11 cellular contexts compared by ENCODE assay signal in genomic region chr7:135151162-135151932, GRCh38. TPM values are rescaled to one million over a fixed set of nuclear protein-coding genes. Genes with fewer than 3 reads are reported as not detected.
DNase-seq lines count a peak whose midpoint lies in the region; ATAC-seq and TF ChIP-seq lines count a peak whose summit lies in the region.
"Had no signal": no experiment of that assay in that cellular context is flagged by ENCODE, and none has a peak within 500 bp of the region (broad histone marks: within the 10 kb centered on the region; RNA-seq: fewer than 3 reads in every experiment).

No MANE protein-coding gene starts in this region.

- POLR2A ChIA-PET in activated B cell treated with CpG ODN at 0.5 μM for 24 hours (lab: Charles Lee): interaction anchor here (0.8 to 7.6 kb wide), 6 partner anchors 11 to 164 kb away, joined by 3 to 119 read pairs (median 4); partner anchors contain the start of genes AGBL3, CYREN and WDR91

- intact Hi-C loops in activated B cell treated with CpG ODN at 0.5 μM for 24 hours (cut with micrococcal nuclease): no loop called here
- intact Hi-C loops in right lobe of liver (cut with DNase I): no loop called here

- peak; percentile 48 for ATAC-seq in activated B cell treated with CpG ODN at 0.5 μM for 24 hours (ENCODE audit: low read depth)
- peak in 3 of 4 donors; percentile 2 to 4 (median 3) for ATAC-seq in right lobe of liver
- peak; percentile 59 to 78 for ATAC-seq in upper lobe of left lung (ENCODE audit: low FRiP score in 2 of 2)
- no peak for ATAC-seq in GM19467 (IDR thresholded peaks at IDR 0.05; ENCODE audit: unreplicated experiment)
- no peak for ATAC-seq in GM19351 (IDR thresholded peaks at IDR 0.05; ENCODE audit: unreplicated experiment)

- no peak for DNase-seq in activated naive CD4-positive, alpha-beta T cell treated with Interleukin-2 at 50 U/mL for 16 hours
- no peak for DNase-seq in activated B cell treated with CpG ODN at 0.5 μM for 24 hours
- peak in 1 of 3 donors; percentile 52 for DNase-seq in right lobe of liver
- peak in 1 of 2 donors; percentile 77 for DNase-seq in upper lobe of left lung
- no peak for DNase-seq in DMS53 treated with DMSO at 0.1 percent for 48 hours (lab: John Stamatoyannopoulos, UW; ENCODE audit: unreplicated experiment)
- DNase-seq: effector memory CD4-positive, alpha-beta T cell; NCI-H2081 had no signal

- no peak for TF ChIP-seq EP300 in upper lobe of left lung (IDR thresholded peaks at IDR 0.05)

- H3K36me3 ChIP-seq in right lobe of liver: peaks cover 0 to 2% (median 0%) of the 10 kb centered on the region in 4 donors
- peaks cover 0 to 7% (median 0%) of the 10 kb centered on the region in 4 donors for H3K36me3 ChIP-seq in upper lobe of left lung

- peaks cover 0 to 36% (median 2%) of the 10 kb centered on the region in 4 donors for H3K4me1 ChIP-seq in right lobe of liver
- H3K4me1 ChIP-seq in upper lobe of left lung: peaks cover 15 to 35% (median 28%) of the 10 kb centered on the region in 4 donors

- H3K4me1 Mint-ChIP-seq in activated naive CD4-positive, alpha-beta T cell treated with anti-CD3 and anti-CD28 coated beads, Interleukin-2, amount 50 U/mL, for 24 hours: peaks cover 80% of the 10 kb centered on the region
- peaks cover 83% of the 10 kb centered on the region for H3K4me1 Mint-ChIP-seq in activated B cell treated with CpG ODN at 0.5 μM for 24 hours

- H3K4me3 ChIP-seq in right lobe of liver (peak overlapping the region in 2 of 3 donors; percentile 55 to 62), upper lobe of left lung (peak overlapping the region in 2 of 4 donors; percentile 51 to 61)

- CTCF ChIA-PET in activated B cell treated with CpG ODN at 0.5 μM for 24 hours (lab: Charles Lee): interaction anchor here (0.8 to 2.0 kb wide), 5 partner anchors 19 to 165 kb away, joined by 3 to 9 read pairs (median 3); partner anchors contain the start of genes AGBL3, CYREN and WDR91

- H3K4me3 Mint-ChIP-seq in activated naive CD4-positive, alpha-beta T cell treated with anti-CD3 and anti-CD28 coated beads, Interleukin-2, amount 50 U/mL, for 24 hours: peak overlapping the region; percentile 89
- H3K4me3 Mint-ChIP-seq in activated B cell treated with CpG ODN at 0.5 μM for 24 hours: peak overlapping the region; percentile 83

- H3K27me3 Mint-ChIP-seq in activated naive CD4-positive, alpha-beta T cell treated with anti-CD3 and anti-CD28 coated beads, Interleukin-2, amount 50 U/mL, for 24 hours: no peaks in the 10 kb centered on the region
- no peaks in the 10 kb centered on the region for H3K27me3 Mint-ChIP-seq in activated B cell treated with CpG ODN at 0.5 μM for 24 hours

- H3K27ac Mint-ChIP-seq in activated naive CD4-positive, alpha-beta T cell treated with anti-CD3 and anti-CD28 coated beads, Interleukin-2, amount 50 U/mL, for 24 hours: peak overlapping the region; percentile 84
- peak overlapping the region; percentile 93 for H3K27ac Mint-ChIP-seq in activated B cell treated with CpG ODN at 0.5 μM for 24 hours

- TF ChIP-seq POLR2A in right lobe of liver (IDR thresholded peaks at IDR 0.05) (peak; percentile 20), upper lobe of left lung (IDR thresholded peaks at IDR 0.05) (peak in 2 of 4 donors; percentile 11 to 69)

- no peaks in the 10 kb centered on the region for H3K9me3 ChIP-seq in right lobe of liver
- H3K9me3 ChIP-seq in upper lobe of left lung: peaks cover 0 to 10% (median 6%) of the 10 kb centered on the region in 4 donors

- 50% methylated on average over 8 of the region's 8 CpGs for WGBS in right lobe of liver (ENCODE audit: insufficient coverage, low coverage, low lambda C conversion rate, missing lambda C conversion rate)
- WGBS in upper lobe of left lung, 2 donors: 54 to 58% methylated on average over 8 of the region's 8 CpGs

- H3K27me3 ChIP-seq in right lobe of liver: no peaks in the 10 kb centered on the region
- no peaks in the 10 kb centered on the region for H3K27me3 ChIP-seq in upper lobe of left lung

- peaks cover 36% of the 10 kb centered on the region for H3K36me3 Mint-ChIP-seq in activated naive CD4-positive, alpha-beta T cell treated with anti-CD3 and anti-CD28 coated beads, Interleukin-2, amount 50 U/mL, for 24 hours
- peaks cover 58% of the 10 kb centered on the region for H3K36me3 Mint-ChIP-seq in activated B cell treated with CpG ODN at 0.5 μM for 24 hours (ENCODE audit: low read depth)

- peak overlapping the region; percentile 94 to 99 (median 98) for H3K27ac ChIP-seq in right lobe of liver
- H3K27ac ChIP-seq in upper lobe of left lung: peak overlapping the region; percentile 74 to 94 (median 90)

- no peak for TF ChIP-seq CTCF in activated B cell treated with CpG ODN at 0.5 μM for 24 hours (IDR thresholded peaks at IDR 0.05)
- TF ChIP-seq CTCF in right lobe of liver (IDR thresholded peaks at IDR 0.05): no peak
- no peak for TF ChIP-seq CTCF in upper lobe of left lung (IDR thresholded peaks at IDR 0.05)

- H3K9me3 Mint-ChIP-seq in activated naive CD4-positive, alpha-beta T cell treated with anti-CD3 and anti-CD28 coated beads, Interleukin-2, amount 50 U/mL, for 24 hours: peaks cover 22% of the 10 kb centered on the region
- peaks cover 21% of the 10 kb centered on the region for H3K9me3 Mint-ChIP-seq in activated B cell treated with CpG ODN at 0.5 μM for 24 hours

RNA-seq across cellular contexts. Expression of gene TMEM140, which starts 3.5 kb away (rescaled TPM):
- total RNA-seq in activated B cell treated with CpG ODN at 0.5 μM for 24 hours: 18.6 and 20.9 TPM in 2 replicates
- total RNA-seq in right lobe of liver: 10 to 100 TPM; 31.2 to 58.9 (median 37.4) TPM
- total RNA-seq in upper lobe of left lung: 10 to 100 TPM; 25.2 to 59.2 (median 32.4) TPM
- total RNA-seq: H1 had no signal

RNA-seq across cellular contexts. Expression of gene CYREN, which starts 19.2 kb away (rescaled TPM):
- total RNA-seq in activated B cell treated with CpG ODN at 0.5 μM for 24 hours (78.2 and 79.3 TPM in 2 replicates), right lobe of liver (10 to 100 TPM; 11.5 to 17.1 (median 15.0) TPM), upper lobe of left lung (100 to 1,000 TPM in 1 of 6 donors, 10 to 100 TPM in 5; 27.3 to 119 (median 40.4) TPM)

RNA-seq across cellular contexts. Expression of gene WDR91, which starts 60.0 kb away (rescaled TPM):
- total RNA-seq in activated B cell treated with CpG ODN at 0.5 μM for 24 hours: 59.5 and 60.1 TPM in 2 replicates
- total RNA-seq in right lobe of liver: 10 to 100 TPM in 1 of 6 experiments, 1 to 10 TPM in 5; 6.0 to 11.5 (median 8.6) TPM
- total RNA-seq in upper lobe of left lung: 100 to 1,000 TPM in 1 of 6 donors, 10 to 100 TPM in 5; 19.0 to 180 (median 27.5) TPM

Comparison
In these comparisons a context has a peak if more than half of its experiments do, and no peak if none do; other contexts are left out.
1. ATAC-seq: peak in activated B cell treated with CpG ODN at 0.5 μM for 24 hours (single experiment), right lobe of liver (3 of 4) and upper lobe of left lung (2 of 2); none in GM19467 (single experiment) and GM19351 (single experiment).